3 cellular contexts compared by ENCODE assay signal in genomic region chr17:43924558-43924957, GRCh38.
TF ChIP-seq lines count a peak whose summit lies in the region.

No MANE protein-coding gene starts in this region.

TF ChIP-seq in HepG2, 621 proteins besides CTCF, POLR2A, EP300 and RAD21 (continues in another document):
- TF ChIP-seq, protein P1, sequence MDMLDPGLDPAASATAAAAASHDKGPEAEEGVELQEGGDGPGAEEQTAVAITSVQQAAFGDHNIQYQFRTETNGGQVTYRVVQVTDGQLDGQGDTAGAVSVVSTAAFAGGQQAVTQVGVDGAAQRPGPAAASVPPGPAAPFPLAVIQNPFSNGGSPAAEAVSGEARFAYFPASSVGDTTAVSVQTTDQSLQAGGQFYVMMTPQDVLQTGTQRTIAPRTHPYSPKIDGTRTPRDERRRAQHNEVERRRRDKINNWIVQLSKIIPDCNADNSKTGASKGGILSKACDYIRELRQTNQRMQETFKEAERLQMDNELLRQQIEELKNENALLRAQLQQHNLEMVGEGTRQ (IDR thresholded peaks at IDR 0.05; ENCODE audit: low read depth, low read length), result peak; percentile 46; the same call in 1 of the 2 replicates
- TF ChIP-seq, protein P1 (CRISPR knock-in tag; IDR thresholded peaks at IDR 0.05; ENCODE audit: borderline replicate concordance), result no peak; the same call in 1 of the 2 replicates
- TF ChIP-seq, protein P2, sequence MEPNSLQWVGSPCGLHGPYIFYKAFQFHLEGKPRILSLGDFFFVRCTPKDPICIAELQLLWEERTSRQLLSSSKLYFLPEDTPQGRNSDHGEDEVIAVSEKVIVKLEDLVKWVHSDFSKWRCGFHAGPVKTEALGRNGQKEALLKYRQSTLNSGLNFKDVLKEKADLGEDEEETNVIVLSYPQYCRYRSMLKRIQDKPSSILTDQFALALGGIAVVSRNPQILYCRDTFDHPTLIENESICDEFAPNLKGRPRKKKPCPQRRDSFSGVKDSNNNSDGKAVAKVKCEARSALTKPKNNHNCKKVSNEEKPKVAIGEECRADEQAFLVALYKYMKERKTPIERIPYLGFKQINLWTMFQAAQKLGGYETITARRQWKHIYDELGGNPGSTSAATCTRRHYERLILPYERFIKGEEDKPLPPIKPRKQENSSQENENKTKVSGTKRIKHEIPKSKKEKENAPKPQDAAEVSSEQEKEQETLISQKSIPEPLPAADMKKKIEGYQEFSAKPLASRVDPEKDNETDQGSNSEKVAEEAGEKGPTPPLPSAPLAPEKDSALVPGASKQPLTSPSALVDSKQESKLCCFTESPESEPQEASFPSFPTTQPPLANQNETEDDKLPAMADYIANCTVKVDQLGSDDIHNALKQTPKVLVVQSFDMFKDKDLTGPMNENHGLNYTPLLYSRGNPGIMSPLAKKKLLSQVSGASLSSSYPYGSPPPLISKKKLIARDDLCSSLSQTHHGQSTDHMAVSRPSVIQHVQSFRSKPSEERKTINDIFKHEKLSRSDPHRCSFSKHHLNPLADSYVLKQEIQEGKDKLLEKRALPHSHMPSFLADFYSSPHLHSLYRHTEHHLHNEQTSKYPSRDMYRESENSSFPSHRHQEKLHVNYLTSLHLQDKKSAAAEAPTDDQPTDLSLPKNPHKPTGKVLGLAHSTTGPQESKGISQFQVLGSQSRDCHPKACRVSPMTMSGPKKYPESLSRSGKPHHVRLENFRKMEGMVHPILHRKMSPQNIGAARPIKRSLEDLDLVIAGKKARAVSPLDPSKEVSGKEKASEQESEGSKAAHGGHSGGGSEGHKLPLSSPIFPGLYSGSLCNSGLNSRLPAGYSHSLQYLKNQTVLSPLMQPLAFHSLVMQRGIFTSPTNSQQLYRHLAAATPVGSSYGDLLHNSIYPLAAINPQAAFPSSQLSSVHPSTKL (CRISPR knock-in tag; IDR thresholded peaks at IDR 0.05), result no peak
- TF ChIP-seq ZNF567 (CRISPR knock-in tag; IDR thresholded peaks at IDR 0.05; ENCODE audit: borderline replicate concordance) (no peak), ZFY (CRISPR knock-in tag; IDR thresholded peaks at IDR 0.05) (no peak), NAIF1 (CRISPR knock-in tag; IDR thresholded peaks at IDR 0.05; ENCODE audit: borderline replicate concordance) (no peak), ZNF563 (CRISPR knock-in tag; IDR thresholded peaks at IDR 0.05) (no peak), CEBPG (CRISPR knock-in tag; IDR thresholded peaks at IDR 0.05) (peak; percentile 40), AKAP8 (CRISPR knock-in tag; IDR thresholded peaks at IDR 0.05) (no peak), HNF4G (IDR thresholded peaks at IDR 0.05; ENCODE audit: borderline replicate concordance, low read depth, low read length) (no peak), HNF4G (CRISPR knock-in tag; IDR thresholded peaks at IDR 0.05; ENCODE audit: borderline replicate concordance, low read depth) (no peak), RARA (CRISPR knock-in tag; IDR thresholded peaks at IDR 0.05) (0 out of 2 replicates have a peak, but pooled peaks have one; percentile 18), ARID2 (CRISPR knock-in tag; IDR thresholded peaks at IDR 0.05; ENCODE audit: borderline replicate concordance) (no peak), FOXK2 (IDR thresholded peaks at IDR 0.05) (no peak)

TF ChIP-seq in IMR-90, 13 proteins besides CTCF, POLR2A, EP300 and RAD21:
- TF ChIP-seq CEBPB (IDR thresholded peaks at IDR 0.05; ENCODE audit: low read depth, low read length) (peak; percentile 21; the same call in 1 of the 2 replicates), SMC3 (IDR thresholded peaks at IDR 0.05; ENCODE audit: low read depth, low read length) (no peak)

TF ChIP-seq in K562, 482 proteins besides CTCF, POLR2A, EP300 and RAD21:
- peak; percentile 20; the same call in 1 of the 2 replicates for TF ChIP-seq CEBPB (tag; IDR thresholded peaks at IDR 0.05)
- TF ChIP-seq TFE3 (CRISPR knock-in tag; IDR thresholded peaks at IDR 0.05), result peak; percentile 52
- no peak for TF ChIP-seq ZNF282 (CRISPR knock-in tag; IDR thresholded peaks at IDR 0.05)
